ENCODE assay signal across 25 cellular contexts in genomic region chr1:90773812-90774211, GRCh38. TPM values are rescaled to one million over a fixed set of nuclear protein-coding genes. Genes with fewer than 3 reads are reported as not detected.
"Had no signal": no experiment of that assay in that cellular context is flagged by ENCODE, and none has a peak within 500 bp of the region (broad histone marks: within the 10 kb centered on the region; RNA-seq: fewer than 3 reads in every experiment).

No MANE protein-coding gene starts in this region.

- ATAC-seq: natural killer cell; psoas muscle; right cardiac atrium; right lobe of liver; stimulated activated effector memory CD8-positive, alpha-beta T cell treated with anti-CD3 and anti-CD28 coated beads, Interleukin-12 subunit alpha, Interleukin-12 subunit beta, amount 100 ng/mL, for 72 hours; stimulated activated naive B cell treated with anti-CD40 and anti-IgM and Interleukin-4, amounts not matched to agents 10 μg/mL and 1 μg/mL and 100 μg/mL, for 72 hours had no signal

- DNase-seq: natural killer cell; occipital lobe; ovary; posterior cingulate gyrus; psoas muscle; right cardiac atrium; right lobe of liver; sigmoid colon; small intestine; stimulated activated CD4-positive, alpha-beta T cell treated with anti-CD3 and anti-CD28 coated beads, Interleukin-15, amount 100 ng/mL, for 24 hours; stimulated activated CD4-positive, alpha-beta T cell treated with anti-CD3 and anti-CD28 coated beads, Interleukin-2, amount 100 ng/mL, for 24 hours; stimulated activated CD4-positive, alpha-beta T cell treated with anti-CD3 and anti-CD28 coated beads, Interleukin-2, amount 100 ng/mL, for 48 hours; stimulated activated CD4-positive, alpha-beta T cell treated with anti-CD3 and anti-CD28 coated beads, Interleukin-4, amount 100 ng/mL, for 24 hours; stimulated activated naive B cell treated with anti-CD40 and anti-IgM and Interleukin-4, amounts not matched to agents 10 μg/mL and 1 μg/mL and 100 μg/mL, for 72 hours; stimulated activated naive CD4-positive, alpha-beta T cell treated with Interleukin-2 at 50 U/mL for 16 hours; stomach; thyroid gland; trophoblast cell; upper lobe of left lung had no signal

- H3K4me3 ChIP-seq: neural progenitor cell, ovary, psoas muscle, right lobe of liver, sigmoid colon, stomach, thoracic aorta, thyroid gland, tibial nerve, upper lobe of left lung, vagina had no signal

RNA-seq across cellular contexts. Expression of gene BARHL2, which starts 56.7 kb away (rescaled TPM):
- polyA plus RNA-seq: neural cell, ovary, psoas muscle, right cardiac atrium, sigmoid colon, small intestine, stomach had no signal
